21 cellular contexts compared by ENCODE assay signal in genomic region chr12:88450130-88450529, GRCh38.
"Had no signal": no experiment of that assay in that cellular context is flagged by ENCODE, and none has a peak within 500 bp of the region (broad histone marks: within the 10 kb centered on the region; RNA-seq: fewer than 3 reads in every experiment).

No MANE protein-coding gene starts in this region.

- H3K27ac Mint-ChIP-seq: activated naive CD4-positive, alpha-beta T cell treated with anti-CD3 and anti-CD28 coated beads, Interleukin-2, amount 50 U/mL, for 24 hours; activated T-cell treated with anti-CD3 and anti-CD28 coated beads, Interleukin-2, amount 50 U/mL, for 72 hours; effector memory CD8-positive, alpha-beta T cell; T-helper 1 cell treated with Interleukin-12 subunit alpha and Interleukin-12 subunit beta and Interleukin-4 antibody, amounts not matched to agents 30 μg/mL and 1 μg/mL, for 36 hours had no signal

- H3K9me3 ChIP-seq: adrenal gland, left ventricle myocardium inferior, prostate gland, right atrium auricular region, suprapubic skin had no signal

- H3K9me3 Mint-ChIP-seq: activated naive CD4-positive, alpha-beta T cell treated with anti-CD3 and anti-CD28 coated beads, Interleukin-2, amount 50 U/mL, for 24 hours; activated T-cell treated with anti-CD3 and anti-CD28 coated beads, Interleukin-2, amount 50 U/mL, for 72 hours; effector memory CD8-positive, alpha-beta T cell; stimulated activated naive CD8-positive, alpha-beta T cell treated with anti-CD3 and anti-CD28 coated beads, Interleukin-15, amount 100 ng/mL, for 72 hours; T-helper 1 cell treated with Interleukin-12 subunit alpha and Interleukin-12 subunit beta and Interleukin-4 antibody, amounts not matched to agents 30 μg/mL and 1 μg/mL, for 36 hours had no signal

- H3K4me3 Mint-ChIP-seq: activated naive CD4-positive, alpha-beta T cell treated with anti-CD3 and anti-CD28 coated beads, Interleukin-2, amount 50 U/mL, for 24 hours; activated T-cell treated with anti-CD3 and anti-CD28 coated beads, Interleukin-2, amount 50 U/mL, for 72 hours; effector memory CD8-positive, alpha-beta T cell; stimulated activated naive CD8-positive, alpha-beta T cell treated with anti-CD3 and anti-CD28 coated beads, Interleukin-15, amount 100 ng/mL, for 72 hours; T-helper 1 cell treated with Interleukin-12 subunit alpha and Interleukin-12 subunit beta and Interleukin-4 antibody, amounts not matched to agents 30 μg/mL and 1 μg/mL, for 36 hours had no signal

- H3K27ac ChIP-seq: adrenal gland, left ventricle myocardium inferior, prostate gland, right atrium auricular region, skin epidermis, suprapubic skin had no signal

- H3K27me3 Mint-ChIP-seq: activated naive CD4-positive, alpha-beta T cell treated with anti-CD3 and anti-CD28 coated beads, Interleukin-2, amount 50 U/mL, for 24 hours; effector memory CD8-positive, alpha-beta T cell; stimulated activated naive CD8-positive, alpha-beta T cell treated with anti-CD3 and anti-CD28 coated beads, Interleukin-15, amount 100 ng/mL, for 72 hours had no signal

- H3K36me3 ChIP-seq: adrenal gland, left ventricle myocardium inferior, prostate gland, right atrium auricular region, suprapubic skin had no signal

- H3K27me3 ChIP-seq: adrenal gland, right atrium auricular region, suprapubic skin had no signal

- H3K4me1 ChIP-seq: adrenal gland, left ventricle myocardium inferior, prostate gland, right atrium auricular region, suprapubic skin had no signal

- H3K4me3 ChIP-seq: adrenal gland, left ventricle myocardium inferior, prostate gland, right atrium auricular region, skin epidermis, suprapubic skin had no signal

- H3K36me3 Mint-ChIP-seq: activated naive CD4-positive, alpha-beta T cell treated with anti-CD3 and anti-CD28 coated beads, Interleukin-2, amount 50 U/mL, for 24 hours had no signal

- DNase-seq: activated CD4-positive, alpha-beta T cell treated with anti-CD3 and anti-CD28 coated beads, Interleukin-2, amount 50 U/mL, for 1 hour; activated CD8-positive, alpha-beta memory T cell treated with anti-CD3 and anti-CD28 coated beads for 24 hours; activated CD8-positive, alpha-beta memory T cell treated with anti-CD3 and anti-CD28 coated beads, Interleukin-2, amount 50 U/mL, for 48 hours; activated effector memory CD4-positive, alpha-beta T cell treated with anti-CD3 and anti-CD28 coated beads, Interleukin-2, amount 50 U/mL, for 16 hours; activated T-cell treated with anti-CD3 and anti-CD28 coated beads, Interleukin-2, amount 50 U/mL, for 72 hours; adrenal gland; dermis blood vessel endothelial cell; effector memory CD8-positive, alpha-beta T cell; head of caudate nucleus; kidney glomerular epithelial cell; left ventricle myocardium inferior; mammary epithelial cell; stimulated activated CD4-positive, alpha-beta T cell treated with anti-CD3 and anti-CD28 coated beads, Interleukin-2, amount 100 ng/mL, for 48 hours; stimulated activated naive CD8-positive, alpha-beta T cell treated with anti-CD3 and anti-CD28 coated beads, Interleukin-15, amount 100 ng/mL, for 72 hours; trophoblast cell had no signal

- H3K4me1 Mint-ChIP-seq: activated naive CD4-positive, alpha-beta T cell treated with anti-CD3 and anti-CD28 coated beads, Interleukin-2, amount 50 U/mL, for 24 hours; stimulated activated naive CD8-positive, alpha-beta T cell treated with anti-CD3 and anti-CD28 coated beads, Interleukin-15, amount 100 ng/mL, for 72 hours had no signal
